In the genomic region with DNA sequence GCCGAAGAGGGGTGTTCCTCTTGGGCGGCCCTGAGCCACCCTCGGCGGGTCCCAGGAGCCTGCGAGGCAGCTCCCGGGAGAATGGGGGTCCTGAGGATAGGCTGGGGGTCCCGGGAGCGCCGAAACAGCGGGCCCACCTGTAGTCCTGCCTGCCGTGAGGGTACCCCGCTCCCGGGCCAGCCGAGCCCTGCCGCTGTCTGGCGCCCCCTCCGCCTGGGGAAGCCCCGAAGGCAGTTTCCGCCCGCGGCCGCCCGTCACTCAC, we compare ENCODE assay signal across 8 cellular contexts. TPM values are rescaled to one million over a fixed set of nuclear protein-coding genes. Genes with fewer than 3 reads are reported as not detected.
DNase-seq lines count a peak whose midpoint lies in the region; ATAC-seq and TF ChIP-seq lines count a peak whose summit lies in the region.

No MANE protein-coding gene starts in this region.

- no peak for DNase-seq in left lobe of liver (ENCODE audit: low spot score)
- no peak for DNase-seq in tibial artery
- DNase-seq in stimulated activated naive CD4-positive, alpha-beta T cell treated with Interleukin-2 at 50 U/mL for 16 hours (lab: John Stamatoyannopoulos, UW) = no peak
- no peak for DNase-seq in T-helper 9 cell
- DNase-seq in globus pallidus (ENCODE audit: low spot score) = no peak

- no peak for TF ChIP-seq CTCF in GM12875 (IDR thresholded peaks at IDR 0.05; ENCODE audit: borderline replicate concordance, insufficient read depth, low read depth, low read length)
- no peak for TF ChIP-seq CTCF in tibial artery (IDR thresholded peaks at IDR 0.05)

- ATAC-seq in HG02973 (IDR thresholded peaks at IDR 0.05; ENCODE audit: unreplicated experiment) (peak; percentile 11), left lobe of liver (peak; percentile 4)

- peaks cover 0 to 4% (median 0%) of the 10 kb centered on the region in 3 donors for H3K36me3 ChIP-seq in tibial artery

- H3K9me3 ChIP-seq in tibial artery = no peaks in the 10 kb centered on the region

- H3K4me1 ChIP-seq in tibial artery = peaks cover 0 to 32% (median 24%) of the 10 kb centered on the region in 4 donors

- H3K4me3 ChIP-seq in GM12875 (ENCODE audit: low read depth, low read length) = peak overlapping the region; percentile 77
- H3K4me3 ChIP-seq in tibial artery = peak overlapping the region; percentile 70 to 90

- H3K27ac ChIP-seq in angular gyrus (ENCODE audit: low read depth, low read length) (peak overlapping the region; percentile 100), tibial artery (peak overlapping the region; percentile 96 to 97)

- intact Hi-C loops in tibial artery (cut with DNase I; ENCODE audit: low total_unique reads) = loop anchor here (10.0 kb wide), 2 partner anchors 200 to 370 kb away; partner anchors contain the start of gene B4GALT5

- no peaks in the 10 kb centered on the region for H3K27me3 ChIP-seq in tibial artery

RNA-seq across cellular contexts. Expression of gene SPATA2, which starts 0.3 kb away (rescaled TPM):
- total RNA-seq in left lobe of liver = 3.2 TPM

RNA-seq across cellular contexts. Expression of gene RNF114, which starts 21.1 kb away (rescaled TPM):
- total RNA-seq in left lobe of liver = 42.6 TPM
